ENCODE assay signal across 1 cellular context in the genomic region with DNA sequence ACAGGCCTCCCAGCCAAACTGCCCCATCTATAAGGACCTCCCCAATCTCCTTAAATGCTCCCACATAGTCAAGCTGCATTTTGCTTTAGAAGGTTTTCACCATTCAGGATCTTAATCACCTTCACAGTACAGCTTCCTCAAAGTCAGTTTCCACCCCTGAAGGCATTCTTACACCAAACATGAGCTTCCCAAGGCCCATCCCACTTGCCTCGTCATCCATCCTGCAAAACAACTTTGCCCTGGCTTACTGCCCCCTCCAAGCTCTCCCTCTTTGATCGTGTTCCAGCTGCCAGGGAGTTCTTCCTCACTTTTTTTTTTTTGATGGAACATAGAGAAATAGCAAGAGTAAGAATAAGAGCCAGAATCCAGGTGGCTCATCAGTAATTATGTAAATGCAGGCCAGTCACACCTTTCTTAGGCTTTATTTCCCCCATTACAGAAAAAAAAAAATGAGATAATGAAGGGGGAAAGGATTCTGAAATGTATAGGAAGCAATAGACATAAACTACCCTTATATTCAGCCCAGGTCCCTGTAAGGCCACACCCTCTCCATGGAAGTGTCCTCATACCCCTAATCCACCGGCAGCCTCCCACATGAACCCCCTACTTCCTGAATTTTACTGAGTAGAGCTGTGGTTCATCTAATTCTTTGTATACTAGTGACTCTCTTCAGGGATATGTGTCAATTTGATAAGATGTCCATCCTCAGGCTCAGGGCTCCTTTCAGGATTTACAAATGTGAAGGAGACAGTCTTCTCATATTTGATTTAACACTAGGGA.
A peak's percentile ranks its signal among the peaks of the same experiment; 100 is the strongest.
TF ChIP-seq lines count a peak whose summit lies in the region.

No MANE protein-coding gene starts in this region.

TF ChIP-seq in K562, 482 proteins besides CTCF, POLR2A, EP300 and RAD21:
- TF ChIP-seq, protein P1, sequence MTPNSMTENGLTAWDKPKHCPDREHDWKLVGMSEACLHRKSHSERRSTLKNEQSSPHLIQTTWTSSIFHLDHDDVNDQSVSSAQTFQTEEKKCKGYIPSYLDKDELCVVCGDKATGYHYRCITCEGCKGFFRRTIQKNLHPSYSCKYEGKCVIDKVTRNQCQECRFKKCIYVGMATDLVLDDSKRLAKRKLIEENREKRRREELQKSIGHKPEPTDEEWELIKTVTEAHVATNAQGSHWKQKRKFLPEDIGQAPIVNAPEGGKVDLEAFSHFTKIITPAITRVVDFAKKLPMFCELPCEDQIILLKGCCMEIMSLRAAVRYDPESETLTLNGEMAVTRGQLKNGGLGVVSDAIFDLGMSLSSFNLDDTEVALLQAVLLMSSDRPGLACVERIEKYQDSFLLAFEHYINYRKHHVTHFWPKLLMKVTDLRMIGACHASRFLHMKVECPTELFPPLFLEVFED (CRISPR knock-in tag; conservative IDR thresholded peaks at IDR 0.05), result 0 out of 2 replicates have a peak, but pooled peaks have one; percentile 14
- TF ChIP-seq CBX1 (IDR thresholded peaks at IDR 0.05; ENCODE audit: low read depth) (no peak), POLR2AphosphoS5 (IDR thresholded peaks at IDR 0.05; ENCODE audit: control insufficient read depth, insufficient read depth, low read depth, low read length) (peak; percentile 37; the same call in 1 of the 2 replicates)
TF ChIP-seq in K562: peak in this region for 2.
